1 cellular context compared by ENCODE assay signal in the genomic region with DNA sequence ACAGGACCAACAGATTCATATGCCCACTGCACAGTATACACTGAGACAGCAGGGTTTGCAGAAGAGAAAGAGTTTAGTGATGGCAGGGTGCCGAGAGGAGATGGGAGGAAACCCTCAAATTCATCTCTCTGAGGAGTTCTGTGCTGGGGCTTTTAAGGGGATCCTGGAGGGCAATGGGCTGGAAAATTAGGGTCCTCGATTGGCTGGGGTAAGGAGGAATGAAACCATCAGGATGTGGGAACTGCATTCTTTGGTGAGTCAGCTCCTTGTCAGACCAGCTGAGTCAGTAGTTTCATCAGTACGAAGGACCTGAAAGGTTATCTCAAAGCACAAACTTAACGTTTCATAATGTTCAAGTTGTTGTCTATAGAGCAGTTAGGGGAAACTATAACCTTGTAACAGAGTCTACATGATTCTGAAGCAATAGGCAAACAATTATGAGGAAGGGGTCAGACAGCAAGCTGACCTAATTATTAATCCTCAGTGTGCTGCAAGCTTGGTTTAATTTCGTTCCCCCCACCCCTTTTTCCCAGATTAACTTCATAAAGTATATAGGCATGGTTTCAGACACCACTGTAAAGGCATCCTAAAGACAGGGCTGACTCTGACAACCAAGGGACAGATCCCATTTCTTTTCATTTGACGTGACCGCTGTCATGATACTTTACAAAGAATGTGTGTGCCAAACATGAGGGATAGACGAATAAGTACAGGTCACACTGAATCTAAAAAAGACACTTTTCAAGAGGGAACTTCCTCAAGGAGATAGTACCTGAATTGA.
TF ChIP-seq lines count a peak whose summit lies in the region.

No MANE protein-coding gene starts in this region.

TF ChIP-seq in K562, 482 proteins besides CTCF, POLR2A, EP300 and RAD21 (continued from another document and continues in another):
- TF ChIP-seq, protein P1, sequence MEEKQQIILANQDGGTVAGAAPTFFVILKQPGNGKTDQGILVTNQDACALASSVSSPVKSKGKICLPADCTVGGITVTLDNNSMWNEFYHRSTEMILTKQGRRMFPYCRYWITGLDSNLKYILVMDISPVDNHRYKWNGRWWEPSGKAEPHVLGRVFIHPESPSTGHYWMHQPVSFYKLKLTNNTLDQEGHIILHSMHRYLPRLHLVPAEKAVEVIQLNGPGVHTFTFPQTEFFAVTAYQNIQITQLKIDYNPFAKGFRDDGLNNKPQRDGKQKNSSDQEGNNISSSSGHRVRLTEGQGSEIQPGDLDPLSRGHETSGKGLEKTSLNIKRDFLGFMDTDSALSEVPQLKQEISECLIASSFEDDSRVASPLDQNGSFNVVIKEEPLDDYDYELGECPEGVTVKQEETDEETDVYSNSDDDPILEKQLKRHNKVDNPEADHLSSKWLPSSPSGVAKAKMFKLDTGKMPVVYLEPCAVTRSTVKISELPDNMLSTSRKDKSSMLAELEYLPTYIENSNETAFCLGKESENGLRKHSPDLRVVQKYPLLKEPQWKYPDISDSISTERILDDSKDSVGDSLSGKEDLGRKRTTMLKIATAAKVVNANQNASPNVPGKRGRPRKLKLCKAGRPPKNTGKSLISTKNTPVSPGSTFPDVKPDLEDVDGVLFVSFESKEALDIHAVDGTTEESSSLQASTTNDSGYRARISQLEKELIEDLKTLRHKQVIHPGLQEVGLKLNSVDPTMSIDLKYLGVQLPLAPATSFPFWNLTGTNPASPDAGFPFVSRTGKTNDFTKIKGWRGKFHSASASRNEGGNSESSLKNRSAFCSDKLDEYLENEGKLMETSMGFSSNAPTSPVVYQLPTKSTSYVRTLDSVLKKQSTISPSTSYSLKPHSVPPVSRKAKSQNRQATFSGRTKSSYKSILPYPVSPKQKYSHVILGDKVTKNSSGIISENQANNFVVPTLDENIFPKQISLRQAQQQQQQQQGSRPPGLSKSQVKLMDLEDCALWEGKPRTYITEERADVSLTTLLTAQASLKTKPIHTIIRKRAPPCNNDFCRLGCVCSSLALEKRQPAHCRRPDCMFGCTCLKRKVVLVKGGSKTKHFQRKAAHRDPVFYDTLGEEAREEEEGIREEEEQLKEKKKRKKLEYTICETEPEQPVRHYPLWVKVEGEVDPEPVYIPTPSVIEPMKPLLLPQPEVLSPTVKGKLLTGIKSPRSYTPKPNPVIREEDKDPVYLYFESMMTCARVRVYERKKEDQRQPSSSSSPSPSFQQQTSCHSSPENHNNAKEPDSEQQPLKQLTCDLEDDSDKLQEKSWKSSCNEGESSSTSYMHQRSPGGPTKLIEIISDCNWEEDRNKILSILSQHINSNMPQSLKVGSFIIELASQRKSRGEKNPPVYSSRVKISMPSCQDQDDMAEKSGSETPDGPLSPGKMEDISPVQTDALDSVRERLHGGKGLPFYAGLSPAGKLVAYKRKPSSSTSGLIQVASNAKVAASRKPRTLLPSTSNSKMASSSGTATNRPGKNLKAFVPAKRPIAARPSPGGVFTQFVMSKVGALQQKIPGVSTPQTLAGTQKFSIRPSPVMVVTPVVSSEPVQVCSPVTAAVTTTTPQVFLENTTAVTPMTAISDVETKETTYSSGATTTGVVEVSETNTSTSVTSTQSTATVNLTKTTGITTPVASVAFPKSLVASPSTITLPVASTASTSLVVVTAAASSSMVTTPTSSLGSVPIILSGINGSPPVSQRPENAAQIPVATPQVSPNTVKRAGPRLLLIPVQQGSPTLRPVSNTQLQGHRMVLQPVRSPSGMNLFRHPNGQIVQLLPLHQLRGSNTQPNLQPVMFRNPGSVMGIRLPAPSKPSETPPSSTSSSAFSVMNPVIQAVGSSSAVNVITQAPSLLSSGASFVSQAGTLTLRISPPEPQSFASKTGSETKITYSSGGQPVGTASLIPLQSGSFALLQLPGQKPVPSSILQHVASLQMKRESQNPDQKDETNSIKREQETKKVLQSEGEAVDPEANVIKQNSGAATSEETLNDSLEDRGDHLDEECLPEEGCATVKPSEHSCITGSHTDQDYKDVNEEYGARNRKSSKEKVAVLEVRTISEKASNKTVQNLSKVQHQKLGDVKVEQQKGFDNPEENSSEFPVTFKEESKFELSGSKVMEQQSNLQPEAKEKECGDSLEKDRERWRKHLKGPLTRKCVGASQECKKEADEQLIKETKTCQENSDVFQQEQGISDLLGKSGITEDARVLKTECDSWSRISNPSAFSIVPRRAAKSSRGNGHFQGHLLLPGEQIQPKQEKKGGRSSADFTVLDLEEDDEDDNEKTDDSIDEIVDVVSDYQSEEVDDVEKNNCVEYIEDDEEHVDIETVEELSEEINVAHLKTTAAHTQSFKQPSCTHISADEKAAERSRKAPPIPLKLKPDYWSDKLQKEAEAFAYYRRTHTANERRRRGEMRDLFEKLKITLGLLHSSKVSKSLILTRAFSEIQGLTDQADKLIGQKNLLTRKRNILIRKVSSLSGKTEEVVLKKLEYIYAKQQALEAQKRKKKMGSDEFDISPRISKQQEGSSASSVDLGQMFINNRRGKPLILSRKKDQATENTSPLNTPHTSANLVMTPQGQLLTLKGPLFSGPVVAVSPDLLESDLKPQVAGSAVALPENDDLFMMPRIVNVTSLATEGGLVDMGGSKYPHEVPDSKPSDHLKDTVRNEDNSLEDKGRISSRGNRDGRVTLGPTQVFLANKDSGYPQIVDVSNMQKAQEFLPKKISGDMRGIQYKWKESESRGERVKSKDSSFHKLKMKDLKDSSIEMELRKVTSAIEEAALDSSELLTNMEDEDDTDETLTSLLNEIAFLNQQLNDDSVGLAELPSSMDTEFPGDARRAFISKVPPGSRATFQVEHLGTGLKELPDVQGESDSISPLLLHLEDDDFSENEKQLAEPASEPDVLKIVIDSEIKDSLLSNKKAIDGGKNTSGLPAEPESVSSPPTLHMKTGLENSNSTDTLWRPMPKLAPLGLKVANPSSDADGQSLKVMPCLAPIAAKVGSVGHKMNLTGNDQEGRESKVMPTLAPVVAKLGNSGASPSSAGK (IDR thresholded peaks at IDR 0.05), result no peak
- TF ChIP-seq, protein P2, sequence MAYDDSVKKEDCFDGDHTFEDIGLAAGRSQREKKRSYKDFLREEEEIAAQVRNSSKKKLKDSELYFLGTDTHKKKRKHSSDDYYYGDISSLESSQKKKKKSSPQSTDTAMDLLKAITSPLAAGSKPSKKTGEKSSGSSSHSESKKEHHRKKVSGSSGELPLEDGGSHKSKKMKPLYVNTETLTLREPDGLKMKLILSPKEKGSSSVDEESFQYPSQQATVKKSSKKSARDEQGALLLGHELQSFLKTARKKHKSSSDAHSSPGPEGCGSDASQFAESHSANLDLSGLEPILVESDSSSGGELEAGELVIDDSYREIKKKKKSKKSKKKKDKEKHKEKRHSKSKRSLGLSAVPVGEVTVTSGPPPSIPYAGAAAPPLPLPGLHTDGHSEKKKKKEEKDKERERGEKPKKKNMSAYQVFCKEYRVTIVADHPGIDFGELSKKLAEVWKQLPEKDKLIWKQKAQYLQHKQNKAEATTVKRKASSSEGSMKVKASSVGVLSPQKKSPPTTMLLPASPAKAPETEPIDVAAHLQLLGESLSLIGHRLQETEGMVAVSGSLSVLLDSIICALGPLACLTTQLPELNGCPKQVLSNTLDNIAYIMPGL (CRISPR knock-in tag; IDR thresholded peaks at IDR 0.05), result no peak
- TF ChIP-seq FOXK2 (conservative IDR thresholded peaks at IDR 0.05 in 1 of 2, IDR thresholded peaks at IDR 0.05 in 1 of 2; ENCODE audit: low read depth in 2 of 2) (0 out of 4 replicates have a peak, but pooled peaks of 1 of the 2 experiments have one; percentile 29), DNMT1 (IDR thresholded peaks at IDR 0.05) (no peak), WHSC1 (IDR thresholded peaks at IDR 0.05; ENCODE audit: low read length) (no peak), ZNF232 (CRISPR knock-in tag; IDR thresholded peaks at IDR 0.05) (no peak), FOXA1 (IDR thresholded peaks at IDR 0.05; ENCODE audit: borderline replicate concordance) (no peak), STAT5A (IDR thresholded peaks at IDR 0.05; ENCODE audit: borderline replicate concordance, low read length) (no peak), EP400 (IDR thresholded peaks at IDR 0.05) (peak; percentile 55), SNIP1 (IDR thresholded peaks at IDR 0.05; ENCODE audit: low read depth) (no peak), ZNF707 (CRISPR knock-in tag; conservative IDR thresholded peaks at IDR 0.05) (no peak), MYBL2 (IDR thresholded peaks at IDR 0.05; ENCODE audit: low read depth) (no peak), MYBL2 (CRISPR knock-in tag; IDR thresholded peaks at IDR 0.05; ENCODE audit: borderline replicate concordance) (no peak), FOXJ2 (tag; IDR thresholded peaks at IDR 0.05) (no peak), TEAD2 (tag; IDR thresholded peaks at IDR 0.05) (no peak), ZNF324 (CRISPR knock-in tag; IDR thresholded peaks at IDR 0.05) (no peak), HNRNPL (IDR thresholded peaks at IDR 0.05; ENCODE audit: low read depth, low read length) (no peak), ZNF274 (IDR thresholded peaks at IDR 0.05; ENCODE audit: borderline replicate concordance, low read depth, low read length) (no peak)
- TF ChIP-seq, protein P3, sequence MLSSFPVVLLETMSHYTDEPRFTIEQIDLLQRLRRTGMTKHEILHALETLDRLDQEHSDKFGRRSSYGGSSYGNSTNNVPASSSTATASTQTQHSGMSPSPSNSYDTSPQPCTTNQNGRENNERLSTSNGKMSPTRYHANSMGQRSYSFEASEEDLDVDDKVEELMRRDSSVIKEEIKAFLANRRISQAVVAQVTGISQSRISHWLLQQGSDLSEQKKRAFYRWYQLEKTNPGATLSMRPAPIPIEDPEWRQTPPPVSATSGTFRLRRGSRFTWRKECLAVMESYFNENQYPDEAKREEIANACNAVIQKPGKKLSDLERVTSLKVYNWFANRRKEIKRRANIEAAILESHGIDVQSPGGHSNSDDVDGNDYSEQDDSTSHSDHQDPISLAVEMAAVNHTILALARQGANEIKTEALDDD (IDR thresholded peaks at IDR 0.05), result no peak
- TF ChIP-seq, protein P4, sequence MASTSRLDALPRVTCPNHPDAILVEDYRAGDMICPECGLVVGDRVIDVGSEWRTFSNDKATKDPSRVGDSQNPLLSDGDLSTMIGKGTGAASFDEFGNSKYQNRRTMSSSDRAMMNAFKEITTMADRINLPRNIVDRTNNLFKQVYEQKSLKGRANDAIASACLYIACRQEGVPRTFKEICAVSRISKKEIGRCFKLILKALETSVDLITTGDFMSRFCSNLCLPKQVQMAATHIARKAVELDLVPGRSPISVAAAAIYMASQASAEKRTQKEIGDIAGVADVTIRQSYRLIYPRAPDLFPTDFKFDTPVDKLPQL (IDR thresholded peaks at IDR 0.05; ENCODE audit: extremely low read depth, insufficient read length), result no peak
- TF ChIP-seq, protein P5, sequence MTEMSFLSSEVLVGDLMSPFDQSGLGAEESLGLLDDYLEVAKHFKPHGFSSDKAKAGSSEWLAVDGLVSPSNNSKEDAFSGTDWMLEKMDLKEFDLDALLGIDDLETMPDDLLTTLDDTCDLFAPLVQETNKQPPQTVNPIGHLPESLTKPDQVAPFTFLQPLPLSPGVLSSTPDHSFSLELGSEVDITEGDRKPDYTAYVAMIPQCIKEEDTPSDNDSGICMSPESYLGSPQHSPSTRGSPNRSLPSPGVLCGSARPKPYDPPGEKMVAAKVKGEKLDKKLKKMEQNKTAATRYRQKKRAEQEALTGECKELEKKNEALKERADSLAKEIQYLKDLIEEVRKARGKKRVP (CRISPR knock-in tag; IDR thresholded peaks at IDR 0.05), result no peak
- TF ChIP-seq, protein P6, sequence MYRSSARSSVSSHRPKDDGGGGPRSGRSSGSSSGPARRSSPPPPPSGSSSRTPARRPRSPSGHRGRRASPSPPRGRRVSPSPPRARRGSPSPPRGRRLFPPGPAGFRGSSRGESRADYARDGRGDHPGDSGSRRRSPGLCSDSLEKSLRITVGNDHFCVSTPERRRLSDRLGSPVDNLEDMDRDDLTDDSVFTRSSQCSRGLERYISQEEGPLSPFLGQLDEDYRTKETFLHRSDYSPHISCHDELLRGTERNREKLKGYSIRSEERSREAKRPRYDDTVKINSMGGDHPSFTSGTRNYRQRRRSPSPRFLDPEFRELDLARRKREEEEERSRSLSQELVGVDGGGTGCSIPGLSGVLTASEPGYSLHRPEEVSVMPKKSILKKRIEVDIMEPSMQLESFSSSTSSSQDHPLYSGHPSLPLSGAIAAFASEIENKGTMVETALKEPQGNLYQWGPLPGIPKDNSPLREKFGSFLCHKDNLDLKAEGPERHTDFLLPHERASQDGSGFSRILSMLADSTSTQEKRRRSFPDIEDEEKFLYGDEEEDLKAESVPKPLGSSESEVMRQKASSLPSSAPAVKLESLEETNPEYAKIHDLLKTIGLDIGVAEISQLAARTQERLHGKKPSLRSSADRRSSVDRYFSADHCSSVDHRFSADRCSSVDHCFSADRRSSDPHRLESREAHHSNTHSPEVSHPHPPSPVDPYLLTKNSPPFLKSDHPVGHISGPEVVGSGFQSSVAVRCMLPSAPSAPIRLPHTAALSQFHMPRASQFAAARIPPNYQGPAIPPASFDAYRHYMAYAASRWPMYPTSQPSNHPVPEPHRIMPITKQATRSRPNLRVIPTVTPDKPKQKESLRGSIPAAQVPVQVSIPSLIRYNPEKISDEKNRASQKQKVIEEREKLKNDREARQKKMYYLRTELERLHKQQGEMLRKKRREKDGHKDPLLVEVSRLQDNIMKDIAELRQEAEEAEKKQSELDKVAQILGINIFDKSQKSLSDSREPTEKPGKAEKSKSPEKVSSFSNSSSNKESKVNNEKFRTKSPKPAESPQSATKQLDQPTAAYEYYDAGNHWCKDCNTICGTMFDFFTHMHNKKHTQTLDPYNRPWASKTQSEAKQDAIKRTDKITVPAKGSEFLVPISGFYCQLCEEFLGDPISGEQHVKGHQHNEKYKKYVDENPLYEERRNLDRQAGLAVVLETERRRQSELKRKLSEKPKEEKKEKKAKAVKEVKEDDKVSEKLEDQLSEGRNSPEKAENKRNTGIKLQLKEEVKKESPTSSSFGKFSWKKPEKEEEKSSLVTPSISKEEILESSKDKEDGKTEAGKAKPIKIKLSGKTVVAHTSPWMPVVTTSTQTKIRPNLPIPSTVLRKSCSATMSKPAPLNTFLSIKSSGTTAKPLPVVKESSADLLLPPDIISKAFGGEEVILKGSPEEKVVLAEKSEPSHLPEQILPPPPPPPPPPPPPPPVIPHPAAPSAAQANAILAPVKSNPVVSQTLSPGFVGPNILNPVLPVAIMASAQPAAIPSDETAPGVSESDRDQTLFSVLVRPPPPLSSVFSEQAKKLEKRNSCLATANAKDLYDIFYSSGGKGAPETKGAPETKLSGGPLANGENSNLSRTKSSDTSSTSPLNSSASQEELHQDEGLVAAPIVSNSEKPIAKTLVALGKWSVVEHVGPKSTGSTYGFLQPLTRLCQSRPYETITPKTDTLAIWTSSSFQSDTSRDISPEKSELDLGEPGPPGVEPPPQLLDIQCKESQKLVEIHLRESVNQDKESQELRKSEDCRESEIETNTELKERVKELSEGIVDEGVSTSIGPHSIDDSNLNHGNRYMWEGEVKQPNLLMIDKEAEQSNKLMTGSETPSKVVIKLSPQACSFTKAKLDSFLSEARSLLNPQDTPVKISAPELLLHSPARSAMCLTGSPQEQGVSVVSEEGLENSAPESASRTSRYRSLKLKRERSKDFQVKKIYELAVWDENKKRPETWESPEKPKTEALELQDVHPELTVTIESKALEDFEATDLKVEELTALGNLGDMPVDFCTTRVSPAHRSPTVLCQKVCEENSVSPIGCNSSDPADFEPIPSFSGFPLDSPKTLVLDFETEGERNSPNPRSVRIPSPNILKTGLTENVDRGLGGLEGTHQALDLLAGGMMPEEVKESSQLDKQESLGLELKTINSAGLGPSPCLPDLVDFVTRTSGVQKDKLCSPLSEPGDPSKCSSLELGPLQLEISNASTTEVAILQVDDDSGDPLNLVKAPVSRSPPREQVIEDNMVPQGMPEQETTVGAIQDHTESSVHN (IDR thresholded peaks at IDR 0.05; ENCODE audit: borderline replicate concordance in 1 of 2, low read depth in 1 of 2), result peak in 1 of 2 experiments; percentile 92; a peak in 2 of 4 replicates
- TF ChIP-seq, protein P7, sequence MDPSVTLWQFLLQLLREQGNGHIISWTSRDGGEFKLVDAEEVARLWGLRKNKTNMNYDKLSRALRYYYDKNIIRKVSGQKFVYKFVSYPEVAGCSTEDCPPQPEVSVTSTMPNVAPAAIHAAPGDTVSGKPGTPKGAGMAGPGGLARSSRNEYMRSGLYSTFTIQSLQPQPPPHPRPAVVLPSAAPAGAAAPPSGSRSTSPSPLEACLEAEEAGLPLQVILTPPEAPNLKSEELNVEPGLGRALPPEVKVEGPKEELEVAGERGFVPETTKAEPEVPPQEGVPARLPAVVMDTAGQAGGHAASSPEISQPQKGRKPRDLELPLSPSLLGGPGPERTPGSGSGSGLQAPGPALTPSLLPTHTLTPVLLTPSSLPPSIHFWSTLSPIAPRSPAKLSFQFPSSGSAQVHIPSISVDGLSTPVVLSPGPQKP (CRISPR knock-in tag; IDR thresholded peaks at IDR 0.05), result no peak
